Comparison of ENCODE assay signal across 22 cellular contexts in the genomic region with DNA sequence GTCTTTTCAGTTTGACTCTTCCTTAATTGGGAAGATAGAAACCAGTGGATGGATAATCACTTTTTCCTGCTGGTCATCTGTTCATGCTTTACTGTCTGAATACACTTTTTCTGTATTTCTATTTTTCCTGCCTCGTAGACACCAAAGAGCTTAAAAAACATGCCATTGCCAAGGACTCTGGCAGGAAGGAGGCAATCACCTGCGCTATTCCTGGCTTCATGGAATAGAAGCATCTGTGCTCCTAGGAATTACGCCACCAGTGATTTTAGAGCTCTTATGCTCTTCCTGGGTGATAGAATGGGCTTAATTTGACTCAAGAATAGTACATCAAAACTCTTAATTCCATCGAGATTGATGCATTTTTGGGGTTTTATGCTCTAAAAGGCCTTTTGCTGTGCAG. TPM values are rescaled to one million over a fixed set of nuclear protein-coding genes. Genes with fewer than 3 reads are reported as not detected.
DNase-seq lines count a peak whose midpoint lies in the region; ATAC-seq and TF ChIP-seq lines count a peak whose summit lies in the region.
"Had no signal": no experiment of that assay in that cellular context is flagged by ENCODE, and none has a peak within 500 bp of the region (broad histone marks: within the 10 kb centered on the region; RNA-seq: fewer than 3 reads in every experiment).

No MANE protein-coding gene starts in this region.

- no peak for TF ChIP-seq CTCF in dorsolateral prefrontal cortex (IDR thresholded peaks at IDR 0.05 in 54 of 56, conservative IDR thresholded peaks at IDR 0.05 in 2 of 56; ENCODE audit: low read depth in 1 of 56, partially characterized antibody in 56 of 56)
- no peak for TF ChIP-seq CTCF in neural progenitor cell (IDR thresholded peaks at IDR 0.05)
- TF ChIP-seq CTCF in WTC11 (IDR thresholded peaks at IDR 0.05) = no peak

- H3K36me3 ChIP-seq in CD4-positive, alpha-beta memory T cell (ENCODE audit: insufficient read depth, low read length) = peaks cover 28% of the 10 kb centered on the region
- no peaks in the 10 kb centered on the region for H3K36me3 ChIP-seq in neural progenitor cell

- no peaks in the 10 kb centered on the region for H3K27me3 ChIP-seq in CD4-positive, alpha-beta memory T cell (ENCODE audit: insufficient read depth, low read length)
- no peaks in the 10 kb centered on the region for H3K27me3 ChIP-seq in dorsolateral prefrontal cortex
- H3K27me3 ChIP-seq in neural progenitor cell = no peaks in the 10 kb centered on the region
- H3K27me3 ChIP-seq: BLaER1 had no signal

- H3K9me3 Mint-ChIP-seq in CD4-positive, alpha-beta memory T cell = peaks cover 0 to 2% (median 0%) of the 10 kb centered on the region in 8 donors
- peaks cover 3% of the 10 kb centered on the region for H3K9me3 Mint-ChIP-seq in neural progenitor cell
- peaks cover 7% of the 10 kb centered on the region; the same call in 1 of the 2 replicates for H3K9me3 Mint-ChIP-seq in WTC11
- H3K9me3 Mint-ChIP-seq: CD8-positive, alpha-beta memory T cell; HFFc6 had no signal

- no peak overlapping the region for H2AFZ ChIP-seq in neural progenitor cell (replicated peaks)

- no peaks in the 10 kb centered on the region for H3K9me3 ChIP-seq in CD4-positive, alpha-beta memory T cell (ENCODE audit: control insufficient read depth in 1 of 2, low read length in 2 of 2)
- no peaks in the 10 kb centered on the region for H3K9me3 ChIP-seq in neural progenitor cell (ENCODE audit: low read depth)
- H3K9me3 ChIP-seq: BLaER1 had no signal

- no peaks in the 10 kb centered on the region for H3F3A ChIP-seq in neural progenitor cell (ENCODE audit: low read depth)

- DNase-seq in CD4-positive, alpha-beta memory T cell = no peak
- peak in 2 of 10 donors; percentile 16 to 53 for DNase-seq in dorsolateral prefrontal cortex
- no peak for DNase-seq in neural progenitor cell (ENCODE audit: low spot score)
- DNase-seq in WTC11 (ENCODE audit: low spot score) = no peak
- no peak for DNase-seq in hippocampal formation (lab: John Stamatoyannopoulos, UW)
- DNase-seq in left cardiac atrium = no peak
- DNase-seq: 8988T; CD8-positive, alpha-beta memory T cell; COR-L47; DMS 273 treated with DMSO at 0.1 percent for 48 hours; DMS53; DND-41; EL; GOT3; HFFc6 had no signal

- intact Hi-C loops in CD4-positive, alpha-beta memory T cell (cut with micrococcal nuclease) = no loop called here
- intact Hi-C loops in dorsolateral prefrontal cortex (cut with DNase I) (no loop called here), left cardiac atrium (cut with DNase I) (no loop called here)

- no peaks in the 10 kb centered on the region for H4K20me1 ChIP-seq in neural progenitor cell (ENCODE audit: low read depth)
- H4K20me1 ChIP-seq: BLaER1 had no signal

- H3K27ac Mint-ChIP-seq in CD4-positive, alpha-beta memory T cell = peak overlapping the region in 5 of 7 donors; percentile 2 to 59 (median 44)
- H3K27ac Mint-ChIP-seq in neural progenitor cell (no peak overlapping the region), WTC11 (no peak overlapping the region)
- H3K27ac Mint-ChIP-seq: HFFc6 had no signal

- ATAC-seq in GM19467 (IDR thresholded peaks at IDR 0.05; ENCODE audit: unreplicated experiment) (no peak), WTC11 (no peak), left cardiac atrium (no peak)
- ATAC-seq: HCT116 had no signal

- no peak overlapping the region for H3K27ac ChIP-seq in CD4-positive, alpha-beta memory T cell (ENCODE audit: low read depth, low read length)
- H3K27ac ChIP-seq in angular gyrus (ENCODE audit: low read depth, low read length) = peak overlapping the region; percentile 56
- H3K27ac ChIP-seq in dorsolateral prefrontal cortex = peak overlapping the region in 31 of 59 donors; percentile 13 to 75 (median 38)
- no peak overlapping the region for H3K27ac ChIP-seq in neural progenitor cell
- H3K27ac ChIP-seq: BLaER1 had no signal

- CTCF ChIA-PET in CD4-positive, alpha-beta memory T cell (lab: Charles Lee; ENCODE audit: partially characterized antibody) = interaction anchor here (1.4 to 1.9 kb wide), 2 partner anchors 26 to 70 kb away, joined by 3 to 6 read pairs; no protein-coding TSS in a partner anchor
- CTCF ChIA-PET in WTC11 (lab: Charles Lee) = interaction anchor here (0.6 to 1.2 kb wide), 4 partner anchors 10 to 771 kb away, joined by 3 read pairs; no protein-coding TSS in a partner anchor

- no peak overlapping the region for H3K4me3 Mint-ChIP-seq in CD4-positive, alpha-beta memory T cell
- no peak overlapping the region for H3K4me3 Mint-ChIP-seq in neural progenitor cell
- H3K4me3 Mint-ChIP-seq in WTC11 = no peak overlapping the region
- H3K4me3 Mint-ChIP-seq: CD8-positive, alpha-beta memory T cell; HFFc6 had no signal

- no peaks in the 10 kb centered on the region for H3K4me1 ChIP-seq in CD4-positive, alpha-beta memory T cell (ENCODE audit: insufficient read depth, low read length)
- peaks cover 8% of the 10 kb centered on the region for H3K4me1 ChIP-seq in neural progenitor cell
- H3K4me1 ChIP-seq: BLaER1 had no signal

- no peaks in the 10 kb centered on the region for H3K27me3 Mint-ChIP-seq in CD4-positive, alpha-beta memory T cell
- H3K27me3 Mint-ChIP-seq in neural progenitor cell (ENCODE audit: insufficient read depth, low read depth) (no peaks in the 10 kb centered on the region), WTC11 (ENCODE audit: low read depth) (peaks cover 10% of the 10 kb centered on the region)

- H3K79me2 ChIP-seq in neural progenitor cell (ENCODE audit: low read depth) = no peaks in the 10 kb centered on the region

- peaks cover 2 to 13% (median 7%) of the 10 kb centered on the region in 4 donors for H3K4me1 Mint-ChIP-seq in CD4-positive, alpha-beta memory T cell
- peaks cover 22% of the 10 kb centered on the region for H3K4me1 Mint-ChIP-seq in neural progenitor cell
- peaks cover 7% of the 10 kb centered on the region for H3K4me1 Mint-ChIP-seq in WTC11

- no peak overlapping the region for H3K4me3 ChIP-seq in CD4-positive, alpha-beta memory T cell (ENCODE audit: low read length in 2 of 2)
- H3K4me3 ChIP-seq in dorsolateral prefrontal cortex = no peak overlapping the region
- no peak overlapping the region for H3K4me3 ChIP-seq in neural progenitor cell
- H3K4me3 ChIP-seq: BLaER1 had no signal

- H3K9ac ChIP-seq in neural progenitor cell = no peak overlapping the region
- H3K9ac ChIP-seq: BLaER1 had no signal

- H3K36me3 Mint-ChIP-seq in CD4-positive, alpha-beta memory T cell = peaks cover 77 to 78% of the 10 kb centered on the region in 2 donors
- H3K36me3 Mint-ChIP-seq in neural progenitor cell = no peaks in the 10 kb centered on the region
- no peaks in the 10 kb centered on the region; the same call in 1 of the 2 replicates for H3K36me3 Mint-ChIP-seq in WTC11

- peak overlapping the region; percentile 22 for H3K4me2 ChIP-seq in neural progenitor cell
- H3K4me2 ChIP-seq: BLaER1 had no signal

- POLR2A ChIA-PET in CD4-positive, alpha-beta memory T cell (lab: Charles Lee; ENCODE audit: partially characterized antibody) = no interaction called here
- POLR2A ChIA-PET in WTC11 (lab: Charles Lee) = interaction anchor here (1.0 kb wide), 1 partner anchor 52 kb away, joined by 3 read pairs; no protein-coding TSS in a partner anchor

TF ChIP-seq in WTC11, 78 proteins besides CTCF, POLR2A, EP300 and RAD21:
- TF ChIP-seq, protein P1, sequence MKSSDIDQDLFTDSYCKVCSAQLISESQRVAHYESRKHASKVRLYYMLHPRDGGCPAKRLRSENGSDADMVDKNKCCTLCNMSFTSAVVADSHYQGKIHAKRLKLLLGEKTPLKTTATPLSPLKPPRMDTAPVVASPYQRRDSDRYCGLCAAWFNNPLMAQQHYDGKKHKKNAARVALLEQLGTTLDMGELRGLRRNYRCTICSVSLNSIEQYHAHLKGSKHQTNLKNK (CRISPR knock-in tag; IDR thresholded peaks at IDR 0.05) = no peak
- TF ChIP-seq ETV6 (CRISPR knock-in tag; IDR thresholded peaks at IDR 0.05) (no peak), E2F5 (CRISPR knock-in tag; IDR thresholded peaks at IDR 0.05) (no peak), IRF2 (CRISPR knock-in tag; IDR thresholded peaks at IDR 0.05; ENCODE audit: borderline replicate concordance, low read depth) (no peak), KAT7 (CRISPR knock-in tag; IDR thresholded peaks at IDR 0.05; ENCODE audit: borderline replicate concordance) (no peak)
- TF ChIP-seq, protein P2, sequence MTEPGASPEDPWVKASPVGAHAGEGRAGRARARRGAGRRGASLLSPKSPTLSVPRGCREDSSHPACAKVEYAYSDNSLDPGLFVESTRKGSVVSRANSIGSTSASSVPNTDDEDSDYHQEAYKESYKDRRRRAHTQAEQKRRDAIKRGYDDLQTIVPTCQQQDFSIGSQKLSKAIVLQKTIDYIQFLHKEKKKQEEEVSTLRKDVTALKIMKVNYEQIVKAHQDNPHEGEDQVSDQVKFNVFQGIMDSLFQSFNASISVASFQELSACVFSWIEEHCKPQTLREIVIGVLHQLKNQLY (CRISPR knock-in tag; IDR thresholded peaks at IDR 0.05) = no peak

RNA-seq across cellular contexts. Expression of gene OR2B11, which starts 15.7 kb away (rescaled TPM):
- total RNA-seq in CD4-positive, alpha-beta memory T cell = not detected
- polyA plus RNA-seq in CD4-positive, alpha-beta memory T cell = not detected
- total RNA-seq in dorsolateral prefrontal cortex (not detected), neural progenitor cell (ENCODE audit: low replicate concordance) (not detected in 2 replicates), WTC11 (2021) (not detected in 3 replicates), left cardiac atrium (not detected)
- total RNA-seq: A673; CD8-positive, alpha-beta memory T cell; H7; HFFc6 had no signal
- polyA plus RNA-seq: AG04450; CD8-positive, alpha-beta memory T cell had no signal

RNA-seq across cellular contexts. Expression of gene NLRP3, which starts 26.2 kb away (rescaled TPM):
- total RNA-seq in CD4-positive, alpha-beta memory T cell = 10 to 100 TPM; 13.8 to 14.6 TPM
- 1 to 10 TPM; 3.4 to 4.5 TPM for polyA plus RNA-seq in CD4-positive, alpha-beta memory T cell
- 1 to 10 TPM; 1.7 to 9.7 (median 4.3) TPM for total RNA-seq in dorsolateral prefrontal cortex
- 0.09 and 2.6 TPM in 2 replicates for total RNA-seq in neural progenitor cell (ENCODE audit: low replicate concordance)
- 0.11 to 0.25 TPM (median 0.11 TPM) in 3 replicates for total RNA-seq in WTC11 (2021)
- 1 to 10 TPM in 1 of 2 donors, under 1 TPM in 1; 0.71 to 2.0 TPM for total RNA-seq in left cardiac atrium
- total RNA-seq: A673 had no signal

Comparison
In these comparisons a context has a peak if more than half of its experiments do, and no peak if none do; other contexts are left out.
1. H3K27ac ChIP-seq: peak in angular gyrus (single experiment) and dorsolateral prefrontal cortex (31 of 59); none in CD4-positive, alpha-beta memory T cell (single experiment) and neural progenitor cell (single experiment).
2. H3K27ac Mint-ChIP-seq: peak in CD4-positive, alpha-beta memory T cell (5 of 7); none in neural progenitor cell (single experiment) and WTC11 (single experiment).